In genomic region chr2:127197475-127198385, GRCh38 we compare ENCODE assay signal across 8 cellular contexts. TPM values are rescaled to one million over a fixed set of nuclear protein-coding genes. Genes with fewer than 3 reads are reported as not detected.
DNase-seq lines count a peak whose midpoint lies in the region; ATAC-seq and TF ChIP-seq lines count a peak whose summit lies in the region.

No MANE protein-coding gene starts in this region.

- peaks cover 9% of the 10 kb centered on the region for H3K27me3 Mint-ChIP-seq in activated naive CD4-positive, alpha-beta T cell treated with anti-CD3 and anti-CD28 coated beads, Interleukin-2, amount 10 ng/mL, durations not matched to agents 7 days and 5 days

- no peaks in the 10 kb centered on the region for H4K20me1 ChIP-seq in MM.1S (ENCODE audit: insufficient read depth, low read length)
- H4K20me1 ChIP-seq in hepatocyte (ENCODE audit: insufficient read depth, poor library complexity, severe bottlenecking), result no peaks in the 10 kb centered on the region

- peak overlapping the region; percentile 54 for H3K4me3 Mint-ChIP-seq in activated naive CD4-positive, alpha-beta T cell treated with anti-CD3 and anti-CD28 coated beads, Interleukin-2, amount 10 ng/mL, durations not matched to agents 7 days and 5 days

- H3K4me1 Mint-ChIP-seq in activated naive CD4-positive, alpha-beta T cell treated with anti-CD3 and anti-CD28 coated beads, Interleukin-2, amount 10 ng/mL, durations not matched to agents 7 days and 5 days, result peaks cover 5% of the 10 kb centered on the region

- H3K4me3 ChIP-seq in MM.1S (ENCODE audit: low read length) (peak overlapping the region; percentile 55), hepatocyte (no peak overlapping the region)

- H3K27me3 ChIP-seq in MM.1S (replicated peaks; ENCODE audit: insufficient read depth, low read length) (0 out of 2 replicates have a peak, but pooled peaks cover 7% of the 10 kb centered on the region), hepatocyte (no peaks in the 10 kb centered on the region)

- H3F3A ChIP-seq in MM.1S (ENCODE audit: insufficient read depth, low read length), result no peaks in the 10 kb centered on the region

- no peak overlapping the region for H3K9ac ChIP-seq in MM.1S (ENCODE audit: low read length)

- ATAC-seq in GM21529 (IDR thresholded peaks at IDR 0.05; ENCODE audit: unreplicated experiment), result peak; percentile 89

- no peak overlapping the region for H3K27ac ChIP-seq in MM.1S (ENCODE audit: low read length)
- no peak overlapping the region for H3K27ac ChIP-seq in hepatocyte

- H3K9me3 Mint-ChIP-seq in activated naive CD4-positive, alpha-beta T cell treated with anti-CD3 and anti-CD28 coated beads, Interleukin-2, amount 10 ng/mL, durations not matched to agents 7 days and 5 days, result no peaks in the 10 kb centered on the region

- peak; percentile 54 for DNase-seq in COLO829 (ENCODE audit: low spot score)
- peak; percentile 67 for DNase-seq in MM.1S
- DNase-seq in SK-N-DZ (ENCODE audit: low spot score), result peak; percentile 76
- DNase-seq in activated naive CD4-positive, alpha-beta T cell treated with anti-CD3 and anti-CD28 coated beads, Interleukin-2, amount 10 ng/mL, durations not matched to agents 7 days and 5 days, result peak; percentile 73
- DNase-seq in hepatocyte (ENCODE audit: low spot score), result peak; percentile 84
- DNase-seq in stimulated activated CD4-positive, alpha-beta T cell treated with anti-CD3 and anti-CD28 coated beads, Interleukin-1b, Interleukin-23, amount 100 ng/mL, for 24 hours (ENCODE audit: low read depth in 4 of 4, low spot score in 1 of 4), result peak in 3 of 4 experiments; percentile 27 to 51 (median 34)
- no peak for DNase-seq in amniotic stem cell (lab: John Stamatoyannopoulos, UW)

- CTCF ChIA-PET in activated naive CD4-positive, alpha-beta T cell treated with anti-CD3 and anti-CD28 coated beads, Interleukin-2, amount 10 ng/mL, durations not matched to agents 7 days and 5 days (lab: Charles Lee), result interaction anchor here (0.6 to 2.6 kb wide), 17 partner anchors 9 to 793 kb away, joined by 3 to 25 read pairs (median 4); no protein-coding TSS in a partner anchor

- H3K9me3 ChIP-seq in MM.1S (replicated peaks; ENCODE audit: insufficient read depth, low read length) (no peaks in the 10 kb centered on the region), hepatocyte (ENCODE audit: low read depth) (no peaks in the 10 kb centered on the region)

- H2AFZ ChIP-seq in MM.1S (ENCODE audit: low read length) (peak overlapping the region; percentile 63), hepatocyte (no peak overlapping the region)

- TF ChIP-seq CTCF in MM.1S (IDR thresholded peaks at IDR 0.05; ENCODE audit: low read length), result peak; percentile 62
- peak; percentile 77 for TF ChIP-seq CTCF in hepatocyte (IDR thresholded peaks at IDR 0.05; ENCODE audit: poor library complexity)

- H3K79me2 ChIP-seq in MM.1S (ENCODE audit: low read length), result no peaks in the 10 kb centered on the region
- no peaks in the 10 kb centered on the region for H3K79me2 ChIP-seq in hepatocyte

- H3K36me3 ChIP-seq in MM.1S (replicated peaks; ENCODE audit: insufficient read depth, low read length) (no peaks in the 10 kb centered on the region), hepatocyte (replicated peaks; ENCODE audit: insufficient read depth, low read depth) (no peaks in the 10 kb centered on the region)

- H3K27ac Mint-ChIP-seq in activated naive CD4-positive, alpha-beta T cell treated with anti-CD3 and anti-CD28 coated beads, Interleukin-2, amount 10 ng/mL, durations not matched to agents 7 days and 5 days, result no peak overlapping the region

- H3K4me1 ChIP-seq in MM.1S (ENCODE audit: low read length) (no peaks in the 10 kb centered on the region), hepatocyte (ENCODE audit: insufficient read depth) (no peaks in the 10 kb centered on the region)

- H3K4me2 ChIP-seq in MM.1S (ENCODE audit: low read depth, low read length) (peak overlapping the region; percentile 64), hepatocyte (peak overlapping the region; percentile 52)

- H3K36me3 Mint-ChIP-seq in activated naive CD4-positive, alpha-beta T cell treated with anti-CD3 and anti-CD28 coated beads, Interleukin-2, amount 10 ng/mL, durations not matched to agents 7 days and 5 days, result no peaks in the 10 kb centered on the region

- 57% methylated on average over 19 of the region's 19 CpGs for WGBS in hepatocyte (ENCODE audit: low lambda C conversion rate, missing lambda C conversion rate)

- no peaks in the 10 kb centered on the region for H3K9me2 ChIP-seq in MM.1S (replicated peaks; ENCODE audit: insufficient read depth, low read length)
- no peaks in the 10 kb centered on the region for H3K9me2 ChIP-seq in hepatocyte (replicated peaks; ENCODE audit: insufficient read depth)

RNA-seq across cellular contexts. Expression of gene CYP27C1, which starts 22.4 kb away (rescaled TPM):
- polyA plus RNA-seq in SK-N-DZ (2014; cell fraction: cytosol; rRNA removed), result 2.1 and 2.3 TPM in 2 replicates
- 1.3 and 1.7 TPM in 2 replicates for polyA plus RNA-seq in SK-N-DZ (2014; cell fraction: nucleus; rRNA removed)
- 0.56 and 1.2 TPM in 2 replicates for total RNA-seq in hepatocyte
- polyA plus RNA-seq in hepatocyte, result 1.3 and 1.4 TPM in 2 replicates
